In genomic region chr10:27088263-27089044, GRCh38 we compare ENCODE assay signal across 19 cellular contexts. TPM values are rescaled to one million over a fixed set of nuclear protein-coding genes. Genes with fewer than 3 reads are reported as not detected.
DNase-seq lines count a peak whose midpoint lies in the region; ATAC-seq and TF ChIP-seq lines count a peak whose summit lies in the region.
"Had no signal": no experiment of that assay in that cellular context is flagged by ENCODE, and none has a peak within 500 bp of the region (broad histone marks: within the 10 kb centered on the region; RNA-seq: fewer than 3 reads in every experiment).

No MANE protein-coding gene starts in this region.

- ATAC-seq in right cardiac atrium: no peak
- no peak for ATAC-seq in aorta (ENCODE audit: low FRiP score)
- no peak for ATAC-seq in HG02884 (IDR thresholded peaks at IDR 0.05; ENCODE audit: unreplicated experiment)
- no peak for ATAC-seq in GM19328 (IDR thresholded peaks at IDR 0.05; ENCODE audit: unreplicated experiment)
- ATAC-seq: CD8-positive, alpha-beta T cell; HCT116 had no signal

- intact Hi-C loops in right cardiac atrium (cut with DNase I) (no loop called here), aorta (cut with DNase I) (no loop called here)

- H3K4me3 ChIP-seq in cardiac muscle cell: no peak overlapping the region
- H3K4me3 ChIP-seq in right cardiac atrium (ENCODE audit: low read length): no peak overlapping the region
- no peak overlapping the region for H3K4me3 ChIP-seq in aorta (ENCODE audit: low read length in 2 of 2)
- H3K4me3 ChIP-seq: BLaER1 treated with 17β-estradiol and CSF1 and Interleukin-3, amounts not matched to agents 10 nM and 100 nM had no signal

- no peaks in the 10 kb centered on the region for H3K9me3 ChIP-seq in cardiac muscle cell (ENCODE audit: low read depth)
- no peaks in the 10 kb centered on the region for H3K9me3 ChIP-seq in right cardiac atrium (ENCODE audit: control insufficient read depth, low read length)
- H3K9me3 ChIP-seq in aorta (ENCODE audit: control insufficient read depth, low read length): no peaks in the 10 kb centered on the region
- H3K9me3 ChIP-seq: BLaER1 treated with 17β-estradiol and CSF1 and Interleukin-3, amounts not matched to agents 10 nM and 100 nM had no signal

- H3K27me3 ChIP-seq in cardiac muscle cell (no peaks in the 10 kb centered on the region), right cardiac atrium (ENCODE audit: control insufficient read depth, insufficient read depth) (no peaks in the 10 kb centered on the region), aorta (ENCODE audit: control insufficient read depth in 1 of 2, insufficient read depth in 2 of 2, low read length in 1 of 2) (no peaks in the 10 kb centered on the region)
- H3K27me3 ChIP-seq: BLaER1 treated with 17β-estradiol and CSF1 and Interleukin-3, amounts not matched to agents 10 nM and 100 nM had no signal

- peaks cover 33% of the 10 kb centered on the region for H3K36me3 ChIP-seq in cardiac muscle cell
- H3K36me3 ChIP-seq in aorta (ENCODE audit: control insufficient read depth in 1 of 2, insufficient read depth in 2 of 2, low read length in 1 of 2): peaks cover 0 to 1% of the 10 kb centered on the region in 2 donors

- WGBS in right cardiac atrium: 82% methylated on average over 4 of the region's 4 CpGs
- 84 to 94% methylated on average over 4 of the region's 4 CpGs for WGBS in aorta, 2 donors

- H3K4me1 ChIP-seq in cardiac muscle cell (ENCODE audit: low read depth) (no peaks in the 10 kb centered on the region), right cardiac atrium (ENCODE audit: control insufficient read depth, insufficient read depth, low read length) (no peaks in the 10 kb centered on the region), aorta (ENCODE audit: control insufficient read depth in 1 of 2, insufficient read depth in 2 of 2, low read length in 2 of 2) (no peaks in the 10 kb centered on the region)
- H3K4me1 ChIP-seq: BLaER1 treated with 17β-estradiol and CSF1 and Interleukin-3, amounts not matched to agents 10 nM and 100 nM had no signal

- DNase-seq in cardiac muscle cell (ENCODE audit: low read depth in 1 of 2, low spot score in 1 of 2) (no peak), right cardiac atrium (no peak), HS-5 (ENCODE audit: low read depth) (peak; percentile 0), iris pigment epithelial cell (ENCODE audit: low read depth) (peak; percentile 12), aorta (no peak)
- DNase-seq: CD8-positive, alpha-beta T cell; COR-L47; DMS 273 treated with DMSO at 0.1 percent for 48 hours; DMS79; GDM1; GOT3; H7; HFFc6; KG1 had no signal

- H3K27ac ChIP-seq in cardiac muscle cell (peak overlapping the region; percentile 48), right cardiac atrium (ENCODE audit: low read length) (no peak overlapping the region), aorta (ENCODE audit: low read depth in 1 of 2, low read length in 2 of 2) (no peak overlapping the region)
- H3K27ac ChIP-seq: BLaER1 treated with 17β-estradiol and CSF1 and Interleukin-3, amounts not matched to agents 10 nM and 100 nM; HL-60 had no signal

- no peak for TF ChIP-seq CTCF in cardiac muscle cell (IDR thresholded peaks at IDR 0.05; ENCODE audit: low read depth, low read length)

RNA-seq across cellular contexts. Expression of gene ANKRD26, which starts 11.8 kb away (rescaled TPM):
- total RNA-seq in cardiac muscle cell: 7.1 and 16.1 TPM in 2 replicates
- 25.0 and 30.9 TPM in 2 replicates for polyA plus RNA-seq in cardiac muscle cell
- total RNA-seq in right cardiac atrium: 10 to 100 TPM in 2 of 4 donors, 1 to 10 TPM in 2; 8.7 to 13.6 (median 10.5) TPM
- 6.7 TPM for polyA plus RNA-seq in right cardiac atrium
- total RNA-seq in aorta: 10 to 100 TPM in 1 of 2 donors, 1 to 10 TPM in 1; 5.8 to 15.8 TPM
- 1 to 10 TPM; 2.6 TPM for polyA plus RNA-seq in aorta

Comparison
In these comparisons a context has a peak if more than half of its experiments do, and no peak if none do; other contexts are left out.
1. DNase-seq: peak in HS-5 (single experiment) and iris pigment epithelial cell (single experiment); none in cardiac muscle cell (0 of 2), right cardiac atrium (0 of 3) and aorta (0 of 2).